In genomic region chr6:118565317-118565960, GRCh38 we compare ENCODE assay signal across 1 cellular context.
TF ChIP-seq lines count a peak whose summit lies in the region.

No MANE protein-coding gene starts in this region.

TF ChIP-seq in GM12878, 131 proteins besides CTCF, POLR2A, EP300 and RAD21 (continued from another document):
- TF ChIP-seq CUX1 (IDR thresholded peaks at IDR 0.05; ENCODE audit: insufficient replicate concordance, low read depth, low read length): no peak
- TF ChIP-seq SMC3 (IDR thresholded peaks at IDR 0.05; ENCODE audit: borderline replicate concordance, low read length): peak; percentile 96
- peak; percentile 64; the same call in 1 of the 2 replicates for TF ChIP-seq RFX5 (IDR thresholded peaks at IDR 0.05; ENCODE audit: low read depth, low read length)
- TF ChIP-seq CBFB (IDR thresholded peaks at IDR 0.05; ENCODE audit: low read depth): no peak
- TF ChIP-seq EGR1 (IDR thresholded peaks at IDR 0.05; ENCODE audit: borderline replicate concordance in 1 of 2, low read depth in 2 of 2, low read length in 2 of 2): no peak
- no peak for TF ChIP-seq MTA3 (IDR thresholded peaks at IDR 0.05; ENCODE audit: borderline replicate concordance, low read length)
- TF ChIP-seq, protein P1, sequence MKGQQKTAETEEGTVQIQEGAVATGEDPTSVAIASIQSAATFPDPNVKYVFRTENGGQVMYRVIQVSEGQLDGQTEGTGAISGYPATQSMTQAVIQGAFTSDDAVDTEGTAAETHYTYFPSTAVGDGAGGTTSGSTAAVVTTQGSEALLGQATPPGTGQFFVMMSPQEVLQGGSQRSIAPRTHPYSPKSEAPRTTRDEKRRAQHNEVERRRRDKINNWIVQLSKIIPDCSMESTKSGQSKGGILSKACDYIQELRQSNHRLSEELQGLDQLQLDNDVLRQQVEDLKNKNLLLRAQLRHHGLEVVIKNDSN (IDR thresholded peaks at IDR 0.05; ENCODE audit: borderline replicate concordance, extremely low read length, insufficient read depth, low read depth, low read length): no peak
- TF ChIP-seq SPI1 (IDR thresholded peaks at IDR 0.05; ENCODE audit: borderline replicate concordance, insufficient read depth, low read depth, low read length): peak; percentile 91
- no peak for TF ChIP-seq DPF2 (IDR thresholded peaks at IDR 0.05)
- no peak for TF ChIP-seq ZNF24 (IDR thresholded peaks at IDR 0.05)
- TF ChIP-seq CHD4 (IDR thresholded peaks at IDR 0.05): no peak
- no peak for TF ChIP-seq PAX5 (IDR thresholded peaks at IDR 0.05; ENCODE audit: borderline replicate concordance, low read depth, low read length)
- no peak for TF ChIP-seq MEF2A (IDR thresholded peaks at IDR 0.05; ENCODE audit: insufficient read depth, low read depth, low read length)
- no peak for TF ChIP-seq KDM1A (IDR thresholded peaks at IDR 0.05; ENCODE audit: borderline replicate concordance)
- TF ChIP-seq ZZZ3 (IDR thresholded peaks at IDR 0.05; ENCODE audit: control insufficient read depth, insufficient read length, low read depth): no peak
- TF ChIP-seq CBX5 (IDR thresholded peaks at IDR 0.05; ENCODE audit: low read depth): no peak
- no peak for TF ChIP-seq NBN (IDR thresholded peaks at IDR 0.05)
- no peak for TF ChIP-seq CBX3 (IDR thresholded peaks at IDR 0.05; ENCODE audit: borderline replicate concordance, low read depth)
- no peak for TF ChIP-seq TARDBP (IDR thresholded peaks at IDR 0.05; ENCODE audit: borderline replicate concordance)
- TF ChIP-seq CHD2 (IDR thresholded peaks at IDR 0.05; ENCODE audit: borderline replicate concordance, low read depth, low read length): no peak
- TF ChIP-seq WRNIP1 (IDR thresholded peaks at IDR 0.05; ENCODE audit: borderline replicate concordance, low read depth, low read length): no peak
- TF ChIP-seq POU2F2 (IDR thresholded peaks at IDR 0.05; ENCODE audit: borderline replicate concordance, low read depth, low read length): peak; percentile 33; the same call in 1 of the 3 replicates
- peak in 1 of 2 experiments; percentile 24; a peak in 1 of 4 replicates for TF ChIP-seq BHLHE40 (IDR thresholded peaks at IDR 0.05; ENCODE audit: borderline replicate concordance in 1 of 2, low read depth in 2 of 2, low read length in 1 of 2)
- peak; percentile 20; the same call in 1 of the 2 replicates for TF ChIP-seq ZNF592 (IDR thresholded peaks at IDR 0.05)
- TF ChIP-seq FOXK2 (IDR thresholded peaks at IDR 0.05): no peak
- TF ChIP-seq MTA2 (IDR thresholded peaks at IDR 0.05; ENCODE audit: low read depth): no peak
- TF ChIP-seq NFIC (IDR thresholded peaks at IDR 0.05; ENCODE audit: low read depth, low read length): no peak
- no peak for TF ChIP-seq CEBPZ (IDR thresholded peaks at IDR 0.05; ENCODE audit: low read depth, low read length)
- no peak for TF ChIP-seq MYB (IDR thresholded peaks at IDR 0.05; ENCODE audit: borderline replicate concordance, low read depth, low read length)
- TF ChIP-seq PML (IDR thresholded peaks at IDR 0.05; ENCODE audit: low read length): no peak
- no peak for TF ChIP-seq MEF2B (IDR thresholded peaks at IDR 0.05; ENCODE audit: partially characterized antibody, poor library complexity, severe bottlenecking)
